In the genomic region with DNA sequence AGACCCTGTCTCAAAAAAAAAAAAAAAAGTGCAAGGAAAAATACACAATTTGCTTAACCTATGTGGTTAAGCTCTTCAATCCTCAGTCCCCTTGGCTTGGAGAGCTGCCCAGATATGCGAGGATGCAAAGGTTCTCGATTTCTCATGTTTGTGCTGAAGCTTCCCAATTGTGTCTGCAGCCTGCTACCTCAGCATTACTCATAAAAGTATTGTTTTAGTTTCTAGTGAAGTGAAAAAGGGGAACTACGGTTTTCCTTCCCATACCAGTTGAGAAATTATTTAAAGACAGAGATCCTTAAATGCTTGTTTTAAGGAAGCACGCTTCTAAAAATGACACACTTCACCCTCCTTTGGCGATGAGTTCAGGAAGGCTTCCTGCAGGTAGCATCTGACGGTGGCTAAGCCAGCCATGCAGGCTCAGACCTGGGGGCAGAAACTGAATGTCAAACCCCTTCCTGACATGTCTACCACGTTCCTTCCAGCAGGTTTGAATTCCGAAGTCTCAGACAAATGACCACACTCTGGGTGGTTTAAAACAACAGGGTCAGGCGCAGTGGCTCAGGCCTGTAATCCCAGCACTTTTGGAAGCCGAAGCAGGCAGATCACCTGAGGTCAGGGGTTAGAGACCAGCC, we compare ENCODE assay signal across 8 cellular contexts. TPM values are rescaled to one million over a fixed set of nuclear protein-coding genes. Genes with fewer than 3 reads are reported as not detected.
DNase-seq lines count a peak whose midpoint lies in the region; ATAC-seq and TF ChIP-seq lines count a peak whose summit lies in the region.

No MANE protein-coding gene starts in this region.

- H3K4me1 ChIP-seq in SJCRH30: peaks cover 12% of the 10 kb centered on the region
- H3K4me1 ChIP-seq in uterus: peaks cover 0 to 5% of the 10 kb centered on the region in 2 donors
- H3K4me1 ChIP-seq in stomach: no peaks in the 10 kb centered on the region

- H3K36me3 ChIP-seq in SJCRH30 (no peaks in the 10 kb centered on the region), uterus (no peaks in the 10 kb centered on the region), stomach (no peaks in the 10 kb centered on the region)

- TF ChIP-seq CTCF in uterus (IDR thresholded peaks at IDR 0.05) (no peak), stomach (IDR thresholded peaks at IDR 0.05) (no peak)

- WGBS in stomach, 5 donors: 59 to 69% (median 65%) methylated on average over 10 of the region's 10 CpGs

- H3K4me3 ChIP-seq in SJCRH30: no peak overlapping the region
- H3K4me3 ChIP-seq in uterus: no peak overlapping the region
- no peak overlapping the region for H3K4me3 ChIP-seq in stomach

- H3K9me3 ChIP-seq in SJCRH30 (replicated peaks) (no peaks in the 10 kb centered on the region), uterus (no peaks in the 10 kb centered on the region), stomach (peaks cover 0 to 11% (median 7%) of the 10 kb centered on the region in 4 donors)

- no peak for TF ChIP-seq POLR2A in uterus (IDR thresholded peaks at IDR 0.05)
- TF ChIP-seq POLR2A in stomach (IDR thresholded peaks at IDR 0.05): no peak

- peak; percentile 13 for ATAC-seq in left colon

- no peaks in the 10 kb centered on the region for H3K27me3 ChIP-seq in SJCRH30
- H3K27me3 ChIP-seq in uterus: no peaks in the 10 kb centered on the region
- H3K27me3 ChIP-seq in stomach: no peaks in the 10 kb centered on the region

- DNase-seq in EL (peak; percentile 66), HCEC 1CT (peak; percentile 70), SJCRH30 (peak; percentile 69 to 76), left colon (peak in 1 of 2 donors; percentile 34), uterus (no peak), DMS 273 treated with DMSO at 0.1 percent for 48 hours (lab: John Stamatoyannopoulos, UW) (no peak), NCI-H2227 (lab: John Stamatoyannopoulos, UW; ENCODE audit: unreplicated experiment) (no peak), stomach (no peak)

- intact Hi-C loops in left colon (cut with DNase I, micrococcal nuclease): no loop called here
- intact Hi-C loops in uterus (cut with DNase I; ENCODE audit: low total_unique reads): no loop called here
- intact Hi-C loops in stomach (cut with DNase I; ENCODE audit: low total_unique reads): no loop called here

- H3K27ac ChIP-seq in SJCRH30 (no peak overlapping the region), uterus (no peak overlapping the region), stomach (peak overlapping the region in 1 of 5 donors; percentile 25)

- no peak for TF ChIP-seq EP300 in stomach (IDR thresholded peaks at IDR 0.05)

RNA-seq across cellular contexts. Expression of a gene that starts 47.9 kb away (rescaled TPM):
- 1.8 TPM in 2 replicates for total RNA-seq in SJCRH30 (2014; rRNA removed; shearing (Covaris generic))
- total RNA-seq in left colon: 10 to 100 TPM; 14.9 to 28.4 TPM
- total RNA-seq in uterus: 10 to 100 TPM in 1 of 4 donors, 1 to 10 TPM in 2, under 1 TPM in 1; 0.59 to 11.8 (median 3.3) TPM
- 1 to 10 TPM in 3 of 5 donors, not detected in 2; 4.6 to 7.7 (median 5.0) TPM for total RNA-seq in stomach
- under 1 TPM; 0.46 to 0.70 (median 0.56) TPM for polyA plus RNA-seq in stomach

Comparison
In these comparisons a context has a peak if more than half of its experiments do, and no peak if none do; other contexts are left out.
1. DNase-seq: peak in EL (single experiment), HCEC 1CT (single experiment) and SJCRH30 (2 of 2); none in uterus (0 of 2), DMS 273 treated with DMSO at 0.1 percent for 48 hours (single experiment), NCI-H2227 (single experiment) and stomach (single experiment).